Comparison of ENCODE assay signal across 9 cellular contexts in genomic region chr3:109336272-109336957, GRCh38. TPM values are rescaled to one million over a fixed set of nuclear protein-coding genes. Genes with fewer than 3 reads are reported as not detected.
DNase-seq lines count a peak whose midpoint lies in the region; ATAC-seq and TF ChIP-seq lines count a peak whose summit lies in the region.
"Had no signal": no experiment of that assay in that cellular context is flagged by ENCODE, and none has a peak within 500 bp of the region (broad histone marks: within the 10 kb centered on the region; RNA-seq: fewer than 3 reads in every experiment).

No MANE protein-coding gene starts in this region.

- no peak overlapping the region for H3K27ac ChIP-seq in Panc1 (ENCODE audit: low read length)
- H3K27ac ChIP-seq: VCaP had no signal

- no peak for TF ChIP-seq CTCF in Panc1 (IDR thresholded peaks at IDR 0.05)

- H3K27me3 ChIP-seq in Panc1 (ENCODE audit: control insufficient read depth, insufficient read depth, low read length), result no peaks in the 10 kb centered on the region

- intact Hi-C loops in Panc1 (cut with micrococcal nuclease; ENCODE audit: unreplicated experiment), result no loop called here

- H3K4me3 ChIP-seq in Panc1 (ENCODE audit: low read depth in 2 of 2, low read length in 2 of 2), result peak overlapping the region; percentile 13 to 29

- no peaks in the 10 kb centered on the region for H3K4me1 ChIP-seq in Panc1 (ENCODE audit: control insufficient read depth, insufficient read depth, low read length)

- in situ Hi-C loops in Panc1 (cut with HindIII; ENCODE audit: low pct_unique_long_range_greater_than_20kb, low sequenced_read_pairs), result no loop called here

- H3K9me3 ChIP-seq in Panc1 (ENCODE audit: control insufficient read depth, insufficient read depth, low read depth, low read length), result no peaks in the 10 kb centered on the region

- DNase-seq in Panc1 (ENCODE audit: low read depth, low spot score) (no peak), astrocyte of the hippocampus (ENCODE audit: low read depth, low spot score) (peak; percentile 65), left lobe of liver (ENCODE audit: low spot score) (peak; percentile 73), NCI-H446 (lab: John Stamatoyannopoulos, UW) (no peak), SHP77 (lab: John Stamatoyannopoulos, UW) (no peak), DMS 273 treated with DMSO at 0.1 percent for 48 hours (lab: John Stamatoyannopoulos, UW) (no peak)
- peak; percentile 22 for DNase-seq in stimulated activated naive CD8-positive, alpha-beta T cell treated with anti-CD3 and anti-CD28 coated beads, Interleukin-15, Interleukin-2, amounts not matched to agents 100 U/mL and 50 U/mL, for 24 hours

- CTCF ChIA-PET in Panc1 (lab: Charles Lee), result no interaction called here

- H3K36me3 ChIP-seq in Panc1 (ENCODE audit: control insufficient read depth, insufficient read depth, low read length), result no peaks in the 10 kb centered on the region

- no TSS peak for BruUV-seq in Panc1 (replicated peaks; lab: Mats Ljungman, UMichigan)

- POLR2A ChIA-PET in Panc1 (lab: Charles Lee), result no interaction called here

- ATAC-seq in Panc1 (peak; percentile 68; the same call in 1 of the 2 replicates), left lobe of liver (peak; percentile 85)
- ATAC-seq in stimulated activated naive CD8-positive, alpha-beta T cell treated with anti-CD3 and anti-CD28 coated beads, Interleukin-15, Interleukin-2, amounts not matched to agents 100 U/mL and 50 U/mL, for 24 hours, result peak; percentile 70

RNA-seq across cellular contexts. Expression of gene DPPA4, which starts 0.9 kb away (rescaled TPM):
- total RNA-seq in Panc1 (2021; ENCODE audit: unreplicated experiment) (0.26 TPM), left lobe of liver (1.8 TPM)
- polyA plus RNA-seq in Panc1 (2012; ENCODE audit: insufficient read length), result not detected
- polyA plus RNA-seq: IgD-negative memory B cell had no signal

RNA-seq across cellular contexts. Expression of gene DPPA2, which starts 20.1 kb away (rescaled TPM):
- total RNA-seq in Panc1 (2021; ENCODE audit: unreplicated experiment) (not detected), left lobe of liver (not detected)
- polyA plus RNA-seq in Panc1 (2012; ENCODE audit: insufficient read length), result not detected
- polyA plus RNA-seq: IgD-negative memory B cell had no signal

Comparison
In these comparisons a context has a peak if more than half of its experiments do, and no peak if none do; other contexts are left out.
1. DNase-seq: peak in astrocyte of the hippocampus (single experiment), left lobe of liver (single experiment) and stimulated activated naive CD8-positive, alpha-beta T cell treated with anti-CD3 and anti-CD28 coated beads, Interleukin-15, Interleukin-2, amounts not matched to agents 100 U/mL and 50 U/mL, for 24 hours (single experiment); none in Panc1 (single experiment), NCI-H446 (0 of 2), SHP77 (0 of 2) and DMS 273 treated with DMSO at 0.1 percent for 48 hours (single experiment).
2. Peak in every context shown above with its lines, with median percentiles within 50 percentile points of each other: ATAC-seq.